27 cellular contexts compared by ENCODE assay signal in genomic region chr2:32902174-32902573, GRCh38.
"Had no signal": no experiment of that assay in that cellular context is flagged by ENCODE, and none has a peak within 500 bp of the region (broad histone marks: within the 10 kb centered on the region; RNA-seq: fewer than 3 reads in every experiment).

No MANE protein-coding gene starts in this region.

- FAIRE-seq: RCC 7860 had no signal

- H3K36me3 ChIP-seq: MG63, SJSA1 had no signal

- H3K4me3 ChIP-seq: MG63, PC-9, SJSA1 had no signal

- H3K27ac Mint-ChIP-seq: T-cell had no signal

- ATAC-seq: T-cell had no signal

- H3K9ac ChIP-seq: SK-N-SH had no signal

- H3K27me3 ChIP-seq: MG63, SJSA1 had no signal

- DNase-seq: Kasumi-1, KG1, MG63, NCI-H1048, NCI-H1105, NCI-H1417 treated with DMSO at 0.1 percent for 48 hours, NCI-H1436 treated with DMSO at 0.1 percent for 48 hours, NCI-H1694 treated with DMSO at 0.1 percent for 48 hours, NCI-H187 treated with DMSO at 0.1 percent for 48 hours, NCI-H2029, NCI-H2081, NCI-H2171 treated with DMSO at 0.1 percent for 48 hours, NCI-H2227 treated with DMSO at 0.1 percent for 48 hours, NCI-H345, NCI-H446, NCI-H510A treated with DMSO at 0.1 percent for 48 hours, NCI-H524 treated with DMSO at 0.1 percent for 48 hours, NCI-H526 treated with DMSO at 0.1 percent for 48 hours, NCI-H774, PC-9, Right ventricle myocardium superior, SHP77 treated with DMSO at 0.1 percent for 48 hours, SK-N-SH, SW 1271, T-cell had no signal

- H3K27ac ChIP-seq: PC-9, SJSA1 had no signal

- H3K4me3 Mint-ChIP-seq: T-cell had no signal

- H3K4me2 ChIP-seq: PC-9, SK-N-SH had no signal

- H3K9me2 ChIP-seq: SK-N-SH had no signal

- H3K4me1 Mint-ChIP-seq: T-cell had no signal

- H3K9me3 ChIP-seq: MG63, SJSA1, SK-N-SH had no signal

- H3K36me3 Mint-ChIP-seq: T-cell had no signal

- H2AFZ ChIP-seq: PC-9 had no signal
